Comparison of ENCODE assay signal across 1 cellular context in the genomic region with DNA sequence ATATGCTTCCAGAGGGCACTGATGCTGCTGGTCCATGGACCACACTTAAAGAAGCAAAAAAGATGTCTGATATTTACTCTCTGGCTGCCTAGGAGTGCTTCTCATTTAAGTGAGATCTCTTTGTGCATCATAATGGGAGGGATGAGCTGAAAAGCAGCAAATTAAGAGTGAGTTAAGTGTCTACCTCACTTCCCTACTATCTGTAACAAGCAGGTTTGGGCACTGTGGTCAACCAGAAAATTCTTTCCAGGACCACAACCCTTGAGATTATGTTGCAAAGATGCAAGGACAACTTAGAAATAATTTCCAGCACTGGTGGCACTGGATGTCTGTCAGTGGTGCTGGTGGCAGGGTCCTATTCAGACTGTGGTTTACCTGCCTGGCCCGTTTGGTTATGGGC.
TF ChIP-seq lines count a peak whose summit lies in the region.

No MANE protein-coding gene starts in this region.

TF ChIP-seq in GM23338, 12 proteins besides CTCF, POLR2A, EP300 and RAD21 (continued from another document):
- TF ChIP-seq, protein P1, sequence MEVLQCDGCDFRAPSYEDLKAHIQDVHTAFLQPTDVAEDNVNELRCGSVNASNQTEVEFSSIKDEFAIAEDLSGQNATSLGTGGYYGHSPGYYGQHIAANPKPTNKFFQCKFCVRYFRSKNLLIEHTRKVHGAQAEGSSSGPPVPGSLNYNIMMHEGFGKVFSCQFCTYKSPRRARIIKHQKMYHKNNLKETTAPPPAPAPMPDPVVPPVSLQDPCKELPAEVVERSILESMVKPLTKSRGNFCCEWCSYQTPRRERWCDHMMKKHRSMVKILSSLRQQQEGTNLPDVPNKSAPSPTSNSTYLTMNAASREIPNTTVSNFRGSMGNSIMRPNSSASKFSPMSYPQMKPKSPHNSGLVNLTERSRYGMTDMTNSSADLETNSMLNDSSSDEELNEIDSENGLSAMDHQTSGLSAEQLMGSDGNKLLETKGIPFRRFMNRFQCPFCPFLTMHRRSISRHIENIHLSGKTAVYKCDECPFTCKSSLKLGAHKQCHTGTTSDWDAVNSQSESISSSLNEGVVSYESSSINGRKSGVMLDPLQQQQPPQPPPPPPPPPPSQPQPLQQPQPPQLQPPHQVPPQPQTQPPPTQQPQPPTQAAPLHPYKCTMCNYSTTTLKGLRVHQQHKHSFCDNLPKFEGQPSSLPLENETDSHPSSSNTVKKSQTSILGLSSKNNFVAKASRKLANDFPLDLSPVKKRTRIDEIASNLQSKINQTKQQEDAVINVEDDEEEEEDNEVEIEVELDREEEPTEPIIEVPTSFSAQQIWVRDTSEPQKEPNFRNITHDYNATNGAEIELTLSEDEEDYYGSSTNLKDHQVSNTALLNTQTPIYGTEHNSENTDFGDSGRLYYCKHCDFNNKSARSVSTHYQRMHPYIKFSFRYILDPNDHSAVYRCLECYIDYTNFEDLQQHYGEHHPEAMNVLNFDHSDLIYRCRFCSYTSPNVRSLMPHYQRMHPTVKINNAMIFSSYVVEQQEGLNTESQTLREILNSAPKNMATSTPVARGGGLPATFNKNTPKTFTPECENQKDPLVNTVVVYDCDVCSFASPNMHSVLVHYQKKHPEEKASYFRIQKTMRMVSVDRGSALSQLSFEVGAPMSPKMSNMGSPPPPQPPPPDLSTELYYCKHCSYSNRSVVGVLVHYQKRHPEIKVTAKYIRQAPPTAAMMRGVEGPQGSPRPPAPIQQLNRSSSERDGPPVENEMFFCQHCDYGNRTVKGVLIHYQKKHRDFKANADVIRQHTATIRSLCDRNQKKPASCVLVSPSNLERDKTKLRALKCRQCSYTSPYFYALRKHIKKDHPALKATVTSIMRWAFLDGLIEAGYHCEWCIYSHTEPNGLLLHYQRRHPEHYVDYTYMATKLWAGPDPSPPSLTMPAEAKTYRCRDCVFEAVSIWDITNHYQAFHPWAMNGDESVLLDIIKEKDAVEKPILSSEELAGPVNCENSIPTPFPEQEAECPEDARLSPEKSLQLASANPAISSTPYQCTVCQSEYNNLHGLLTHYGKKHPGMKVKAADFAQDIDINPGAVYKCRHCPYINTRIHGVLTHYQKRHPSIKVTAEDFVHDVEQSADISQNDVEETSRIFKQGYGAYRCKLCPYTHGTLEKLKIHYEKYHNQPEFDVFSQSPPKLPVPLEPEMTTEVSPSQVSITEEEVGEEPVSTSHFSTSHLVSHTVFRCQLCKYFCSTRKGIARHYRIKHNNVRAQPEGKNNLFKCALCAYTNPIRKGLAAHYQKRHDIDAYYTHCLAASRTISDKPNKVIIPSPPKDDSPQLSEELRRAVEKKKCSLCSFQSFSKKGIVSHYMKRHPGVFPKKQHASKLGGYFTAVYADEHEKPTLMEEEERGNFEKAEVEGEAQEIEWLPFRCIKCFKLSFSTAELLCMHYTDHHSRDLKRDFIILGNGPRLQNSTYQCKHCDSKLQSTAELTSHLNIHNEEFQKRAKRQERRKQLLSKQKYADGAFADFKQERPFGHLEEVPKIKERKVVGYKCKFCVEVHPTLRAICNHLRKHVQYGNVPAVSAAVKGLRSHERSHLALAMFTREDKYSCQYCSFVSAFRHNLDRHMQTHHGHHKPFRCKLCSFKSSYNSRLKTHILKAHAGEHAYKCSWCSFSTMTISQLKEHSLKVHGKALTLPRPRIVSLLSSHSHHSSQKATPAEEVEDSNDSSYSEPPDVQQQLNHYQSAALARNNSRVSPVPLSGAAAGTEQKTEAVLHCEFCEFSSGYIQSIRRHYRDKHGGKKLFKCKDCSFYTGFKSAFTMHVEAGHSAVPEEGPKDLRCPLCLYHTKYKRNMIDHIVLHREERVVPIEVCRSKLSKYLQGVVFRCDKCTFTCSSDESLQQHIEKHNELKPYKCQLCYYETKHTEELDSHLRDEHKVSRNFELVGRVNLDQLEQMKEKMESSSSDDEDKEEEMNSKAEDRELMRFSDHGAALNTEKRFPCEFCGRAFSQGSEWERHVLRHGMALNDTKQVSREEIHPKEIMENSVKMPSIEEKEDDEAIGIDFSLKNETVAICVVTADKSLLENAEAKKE (CRISPR knock-in tag; IDR thresholded peaks at IDR 0.05), result no peak
- TF ChIP-seq, protein P2, sequence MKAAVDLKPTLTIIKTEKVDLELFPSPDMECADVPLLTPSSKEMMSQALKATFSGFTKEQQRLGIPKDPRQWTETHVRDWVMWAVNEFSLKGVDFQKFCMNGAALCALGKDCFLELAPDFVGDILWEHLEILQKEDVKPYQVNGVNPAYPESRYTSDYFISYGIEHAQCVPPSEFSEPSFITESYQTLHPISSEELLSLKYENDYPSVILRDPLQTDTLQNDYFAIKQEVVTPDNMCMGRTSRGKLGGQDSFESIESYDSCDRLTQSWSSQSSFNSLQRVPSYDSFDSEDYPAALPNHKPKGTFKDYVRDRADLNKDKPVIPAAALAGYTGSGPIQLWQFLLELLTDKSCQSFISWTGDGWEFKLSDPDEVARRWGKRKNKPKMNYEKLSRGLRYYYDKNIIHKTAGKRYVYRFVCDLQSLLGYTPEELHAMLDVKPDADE (IDR thresholded peaks at IDR 0.05), result no peak
- TF ChIP-seq EZH2phosphoT487 (IDR thresholded peaks at IDR 0.05; ENCODE audit: unreplicated experiment) (no peak), ZNF331 (CRISPR knock-in tag; IDR thresholded peaks at IDR 0.05; ENCODE audit: low read depth) (no peak)
